Comparison of ENCODE assay signal across 7 cellular contexts in the genomic region with DNA sequence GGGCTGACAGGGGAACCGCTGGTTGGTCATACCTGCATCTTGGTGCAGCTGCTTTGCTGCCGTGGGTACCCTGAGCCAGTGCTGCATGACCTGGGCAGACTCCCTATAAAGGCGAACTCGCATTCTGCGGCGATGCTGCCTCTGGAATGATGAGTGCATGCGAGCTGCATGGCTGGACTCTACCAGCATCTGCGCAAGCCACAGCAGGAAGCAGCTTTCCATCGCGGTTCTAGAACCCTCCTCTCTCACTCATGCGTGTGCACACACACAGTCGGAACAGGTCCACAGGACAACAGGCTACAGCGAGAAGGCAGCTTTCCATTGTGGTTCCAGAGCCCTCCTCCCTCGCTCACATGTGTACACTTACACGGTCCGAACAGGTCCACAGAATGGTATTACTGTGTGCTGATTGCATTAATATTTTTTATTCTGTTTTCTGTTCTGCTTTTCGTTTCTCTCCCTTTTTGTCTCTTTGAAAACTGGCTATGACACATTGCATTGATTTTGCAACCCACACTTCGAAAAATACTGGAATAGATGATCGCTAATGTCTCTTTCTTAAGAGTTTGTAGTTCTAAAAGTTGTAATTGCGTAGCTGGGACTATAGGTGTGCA.
DNase-seq lines count a peak whose midpoint lies in the region; ATAC-seq, FAIRE-seq and TF ChIP-seq lines count a peak whose summit lies in the region.
"Not testable (repeated sequence)": the region's sequence is repeated elsewhere in the genome, so short reads cannot be mapped to it uniquely, and the experiment has no call there.

No MANE protein-coding gene starts in this region.

- not testable (repeated sequence) for TF ChIP-seq EP300 in GM12878 (IDR thresholded peaks at IDR 0.05; ENCODE audit: borderline replicate concordance in 1 of 2, control insufficient read depth in 1 of 2, low read depth in 2 of 2, low read length in 2 of 2)

- WGBS in GM12878 (ENCODE audit: insufficient coverage, insufficient replicate concordance, low lambda C conversion rate, missing lambda C conversion rate), result 7% methylated on average over 17 of the region's 20 CpGs

- DNase-seq in CD1c-positive myeloid dendritic cell (ENCODE audit: extremely low spot score), result peak; percentile 76
- peak; percentile 61 for DNase-seq in Karpas-422
- not testable (repeated sequence) for DNase-seq in GM12878 (ENCODE audit: low read depth, low spot score); naive thymus-derived CD4-positive, alpha-beta T cell

- H3K27ac ChIP-seq in Karpas-422 (ENCODE audit: low read length) (peak overlapping the region; percentile 87), OCI-LY1 (ENCODE audit: low read depth, low read length, poor library complexity, severe bottlenecking) (peak overlapping the region; percentile 95)
- not testable (repeated sequence) for H3K27ac ChIP-seq in GM12878 (ENCODE audit: control insufficient read depth, insufficient read depth); naive thymus-derived CD4-positive, alpha-beta T cell (ENCODE audit: low read depth, low read length)

- not testable (repeated sequence) for TF ChIP-seq POLR2A in GM18505 (IDR thresholded peaks at IDR 0.05; ENCODE audit: borderline replicate concordance, extremely low read depth, insufficient read depth, insufficient read length); GM12878 (IDR thresholded peaks at IDR 0.05; ENCODE audit: low read depth, low read length)

- H3K9me2 ChIP-seq in Karpas-422 (replicated peaks; ENCODE audit: insufficient read depth, low read length); OCI-LY1 (ENCODE audit: low read depth, low read length): not testable (repeated sequence)

- intact Hi-C loops in GM12878 (cut with micrococcal nuclease; ENCODE audit: unreplicated experiment); naive thymus-derived CD4-positive, alpha-beta T cell (cut with micrococcal nuclease): not testable (repeated sequence)

- not testable (repeated sequence) for H3K79me2 ChIP-seq in Karpas-422 (ENCODE audit: low read length); OCI-LY1 (ENCODE audit: insufficient read depth, low read length); GM12878 (ENCODE audit: control insufficient read depth, insufficient read depth, low read length)

- not testable (repeated sequence) for H3K9me3 ChIP-seq in Karpas-422 (ENCODE audit: low read length); OCI-LY1 (ENCODE audit: low read length); GM12878 (replicated peaks; ENCODE audit: control insufficient read depth, insufficient read depth, low read length); naive thymus-derived CD4-positive, alpha-beta T cell (ENCODE audit: control insufficient read depth in 2 of 3, low read length in 3 of 3)

- H2AFZ ChIP-seq in Karpas-422 (ENCODE audit: low read length); OCI-LY1 (ENCODE audit: low read length); GM12878 (ENCODE audit: control insufficient read depth, low read depth, low read length): not testable (repeated sequence)

- H3K36me3 Mint-ChIP-seq in naive thymus-derived CD4-positive, alpha-beta T cell, result not testable (repeated sequence)

- not testable (repeated sequence) for H3K9me3 Mint-ChIP-seq in naive thymus-derived CD4-positive, alpha-beta T cell

- FAIRE-seq in GM12878 (lab: Jason Lieb, UNC), result peak; percentile 75

- not testable (repeated sequence) for H3K4me1 Mint-ChIP-seq in naive thymus-derived CD4-positive, alpha-beta T cell

- not testable (repeated sequence) for H3K27ac Mint-ChIP-seq in naive thymus-derived CD4-positive, alpha-beta T cell

- not testable (repeated sequence) for TF ChIP-seq RAD21 in GM12878 (IDR thresholded peaks at IDR 0.05; ENCODE audit: insufficient read depth, low read depth, low read length)

- H3K4me2 ChIP-seq in Karpas-422 (ENCODE audit: low read depth, low read length, poor library complexity, severe bottlenecking) (peak overlapping the region; percentile 56), OCI-LY1 (ENCODE audit: low read length) (peak overlapping the region; percentile 58), GM12878 (ENCODE audit: control insufficient read depth, insufficient read depth) (peak overlapping the region; percentile 50; the same call in 1 of the 2 replicates)

- ATAC-seq in GM18505 (IDR thresholded peaks at IDR 0.05; ENCODE audit: unreplicated experiment) (peak; percentile 26), GM21619 (IDR thresholded peaks at IDR 0.05; ENCODE audit: unreplicated experiment) (peak; percentile 36), GM12878 (peak; percentile 6)
- ATAC-seq in naive thymus-derived CD4-positive, alpha-beta T cell, result peak; percentile 37

- not testable (repeated sequence) for H3K36me3 ChIP-seq in Karpas-422 (ENCODE audit: insufficient read depth, low read length); OCI-LY1 (ENCODE audit: insufficient read depth, low read length); GM12878 (ENCODE audit: control insufficient read depth in 2 of 2, insufficient read depth in 2 of 2, low read length in 1 of 2); naive thymus-derived CD4-positive, alpha-beta T cell (ENCODE audit: control insufficient read depth in 2 of 3, insufficient read depth in 3 of 3, low read length in 3 of 3)

- BruUV-seq in GM12878 (replicated peaks; lab: Mats Ljungman, UMichigan), result not testable (repeated sequence)

- CTCF ChIA-PET in GM12878 (lab: Yijun Ruan, JAX); naive thymus-derived CD4-positive, alpha-beta T cell (lab: Charles Lee): not testable (repeated sequence)

- POLR2A ChIA-PET in GM12878 (lab: Charles Lee); naive thymus-derived CD4-positive, alpha-beta T cell (lab: Charles Lee): not testable (repeated sequence)

- H3K9ac ChIP-seq in Karpas-422 (ENCODE audit: low read length), result peak overlapping the region; percentile 50; the same call in 1 of the 2 replicates
- H3K9ac ChIP-seq in OCI-LY1 (ENCODE audit: low read length), result peak overlapping the region; percentile 50; the same call in 1 of the 2 replicates
- H3K9ac ChIP-seq in GM12878 (ENCODE audit: control insufficient read depth, insufficient read depth, low read length), result not testable (repeated sequence)

- SMC1A ChIA-PET in GM12878 (lab: Charles Lee; ENCODE audit: uncharacterized antibody, unreplicated experiment), result not testable (repeated sequence)

- H3K4me1 ChIP-seq in Karpas-422 (ENCODE audit: low read length) (peaks cover 59% of the 10 kb centered on the region), OCI-LY1 (ENCODE audit: insufficient read depth, low read length, severe bottlenecking) (peaks cover 79% of the 10 kb centered on the region), GM12878 (ENCODE audit: control insufficient read depth, insufficient read depth, low read length) (peaks cover 13% of the 10 kb centered on the region)
- H3K4me1 ChIP-seq in naive thymus-derived CD4-positive, alpha-beta T cell (ENCODE audit: control insufficient read depth in 2 of 2, insufficient read depth in 2 of 2, low read length in 2 of 2), result not testable (repeated sequence)

- H3F3A ChIP-seq in OCI-LY1 (ENCODE audit: insufficient read depth, low read length), result not testable (repeated sequence)

- not testable (repeated sequence) for H4K20me1 ChIP-seq in Karpas-422 (ENCODE audit: insufficient read depth, low read depth, low read length); OCI-LY1 (ENCODE audit: insufficient read depth, low read length); GM12878 (ENCODE audit: control insufficient read depth, insufficient read depth)

- not testable (repeated sequence) for H3K4me3 ChIP-seq in Karpas-422 (ENCODE audit: low read length); GM12878; naive thymus-derived CD4-positive, alpha-beta T cell (ENCODE audit: low read length)
- peak overlapping the region; percentile 27 for H3K4me3 ChIP-seq in OCI-LY1 (ENCODE audit: low read depth, low read length, poor library complexity, severe bottlenecking)

- not testable (repeated sequence) for TF ChIP-seq CTCF in OCI-LY1 (IDR thresholded peaks at IDR 0.05; ENCODE audit: low read length); GM12878 (IDR thresholded peaks at IDR 0.05 in 2 of 3, conservative IDR thresholded peaks at IDR 0.05 in 1 of 3; ENCODE audit: control insufficient read depth in 2 of 3, extremely low read depth in 1 of 3, insufficient read depth in 1 of 3, low read depth in 3 of 3, low read length in 3 of 3)

- RAD21 ChIA-PET in GM12878 (lab: Charles Lee; ENCODE audit: unreplicated experiment), result not testable (repeated sequence)

- not testable (repeated sequence) for H3K27me3 ChIP-seq in Karpas-422 (ENCODE audit: low read length); OCI-LY1 (ENCODE audit: insufficient read depth, low read length); GM12878 (replicated peaks in 1 of 2; ENCODE audit: control insufficient read depth in 2 of 2, insufficient read depth in 2 of 2, low read length in 1 of 2); naive thymus-derived CD4-positive, alpha-beta T cell (ENCODE audit: control insufficient read depth in 2 of 2, insufficient read depth in 2 of 2, low read length in 2 of 2)

- H3K27me3 Mint-ChIP-seq in naive thymus-derived CD4-positive, alpha-beta T cell, result not testable (repeated sequence)

- not testable (repeated sequence) for H3K4me3 Mint-ChIP-seq in naive thymus-derived CD4-positive, alpha-beta T cell

- in situ Hi-C loops in GM12878 (cut with MboI), result not testable (repeated sequence)

TF ChIP-seq in GM12878, 131 proteins besides CTCF, POLR2A, EP300 and RAD21:
- 0 out of 2 replicates have a peak, but pooled peaks have one; percentile 29 for TF ChIP-seq EED (IDR thresholded peaks at IDR 0.05; ENCODE audit: low read depth)
- peak; percentile 42; the same call in 1 of the 2 replicates for TF ChIP-seq SPI1 (IDR thresholded peaks at IDR 0.05; ENCODE audit: borderline replicate concordance, insufficient read depth, low read depth, low read length)
